Comparison of ENCODE assay signal across 10 cellular contexts in genomic region chr10:32376027-32376426, GRCh38. TPM values are rescaled to one million over a fixed set of nuclear protein-coding genes. Genes with fewer than 3 reads are reported as not detected.
DNase-seq lines count a peak whose midpoint lies in the region; ATAC-seq, FAIRE-seq and TF ChIP-seq lines count a peak whose summit lies in the region.
"Had no signal": no experiment of that assay in that cellular context is flagged by ENCODE, and none has a peak within 500 bp of the region (broad histone marks: within the 10 kb centered on the region; RNA-seq: fewer than 3 reads in every experiment).

No MANE protein-coding gene starts in this region.

- H2AFZ ChIP-seq in GM12878 (ENCODE audit: control insufficient read depth, low read depth, low read length) = no peak overlapping the region

- H3K9ac ChIP-seq in GM12878 (ENCODE audit: control insufficient read depth, insufficient read depth, low read length) = peak overlapping the region; percentile 92

- H3K4me3 Mint-ChIP-seq in activated T-cell treated with anti-CD3 and anti-CD28 coated beads, Interleukin-2, amount 50 U/mL, for 24 hours = no peak overlapping the region

- H3K4me1 ChIP-seq in HEK293 (ENCODE audit: control insufficient read depth, insufficient read depth, low read length) (peaks cover 12% of the 10 kb centered on the region; the same call in 1 of the 2 replicates), GM12878 (ENCODE audit: control insufficient read depth, insufficient read depth, low read length) (no peaks in the 10 kb centered on the region), muscle layer of duodenum (ENCODE audit: control insufficient read depth in 1 of 2, insufficient read depth in 2 of 2, low read length in 2 of 2) (peaks cover 0 to 8% of the 10 kb centered on the region in 2 donors)

- POLR2A ChIA-PET in HEK293 (lab: Yijun Ruan, JAX) (no interaction called here), GM12878 (lab: Charles Lee) (interaction anchor here (0.9 to 1.6 kb wide), 3 partner anchors 12 to 31 kb away, joined by 3 to 5 read pairs (median 4); no protein-coding TSS in a partner anchor)

- ATAC-seq in GM12878 = no peak
- no peak for ATAC-seq in GM19351 (IDR thresholded peaks at IDR 0.05; ENCODE audit: unreplicated experiment)

- TF ChIP-seq EP300 in GM12878 (IDR thresholded peaks at IDR 0.05; ENCODE audit: borderline replicate concordance in 1 of 2, control insufficient read depth in 1 of 2, low read depth in 2 of 2, low read length in 2 of 2) = no peak

- RAD21 ChIA-PET in GM12878 (lab: Charles Lee; ENCODE audit: unreplicated experiment) = interaction anchor here (0.7 to 1.6 kb wide), 7 partner anchors 9 to 118 kb away, joined by 3 read pairs; partner anchors contain the start of gene CCDC7

- no peak for TF ChIP-seq RAD21 in GM12878 (IDR thresholded peaks at IDR 0.05; ENCODE audit: insufficient read depth, low read depth, low read length)

- H3K4me2 ChIP-seq in GM12878 (ENCODE audit: control insufficient read depth, insufficient read depth) = peak overlapping the region; percentile 78

- H3K27ac ChIP-seq in HEK293 (ENCODE audit: extremely low read depth, low read depth, low read length) (no peak overlapping the region), GM12878 (ENCODE audit: control insufficient read depth, insufficient read depth) (peak overlapping the region; percentile 75; the same call in 1 of the 2 replicates), muscle layer of duodenum (ENCODE audit: low read length) (no peak overlapping the region)

- in situ Hi-C loops in GM12878 (cut with MboI) = loop anchor here (10.0 kb wide), 2 partner anchors 121 to 321 kb away; partner anchors contain the start of gene KIF5B

- CTCF ChIA-PET in HEK293 (lab: Yijun Ruan, JAX) (interaction anchor here (1.3 to 1.7 kb wide), 2 partner anchors 9 to 634 kb away, joined by 4 to 7 read pairs; no protein-coding TSS in a partner anchor), GM12878 (lab: Yijun Ruan, JAX) (interaction anchor here (0.7 to 4.0 kb wide), 12 partner anchors 10 to 319 kb away, joined by 3 to 19 read pairs (median 4); no protein-coding TSS in a partner anchor)

- no peak overlapping the region for H3K27ac Mint-ChIP-seq in activated T-cell treated with anti-CD3 and anti-CD28 coated beads, Interleukin-2, amount 50 U/mL, for 24 hours

- TF ChIP-seq POLR2A in GM12878 (IDR thresholded peaks at IDR 0.05; ENCODE audit: low read depth, low read length) = no peak

- FAIRE-seq in GM12878 (lab: Jason Lieb, UNC) = no peak

- TF ChIP-seq CTCF in AG09309 (IDR thresholded peaks at IDR 0.05; ENCODE audit: control insufficient read depth, insufficient read depth, low read depth, low read length, missing control alignments) (no peak), HEK293 (tag by site-specific recombination; IDR thresholded peaks at IDR 0.05) (no peak), GM12878 (IDR thresholded peaks at IDR 0.05 in 2 of 3, conservative IDR thresholded peaks at IDR 0.05 in 1 of 3; ENCODE audit: control insufficient read depth in 2 of 3, extremely low read depth in 1 of 3, insufficient read depth in 1 of 3, low read depth in 3 of 3, low read length in 3 of 3) (no peak)

- BruUV-seq in GM12878 (replicated peaks; lab: Mats Ljungman, UMichigan) = no TSS peak

- peak overlapping the region; percentile 54; the same call in 1 of the 2 replicates for H3K4me3 ChIP-seq in AG09309 (ENCODE audit: control insufficient read depth, low read depth, low read length)
- peak overlapping the region; percentile 52 for H3K4me3 ChIP-seq in HEK293 (ENCODE audit: low read depth, low read length)
- peak overlapping the region; percentile 77 for H3K4me3 ChIP-seq in GM12878
- peak overlapping the region; percentile 92 to 94 for H3K4me3 ChIP-seq in muscle layer of duodenum (ENCODE audit: low read depth in 1 of 2, low read length in 2 of 2)

- no peaks in the 10 kb centered on the region for H3K36me3 ChIP-seq in HEK293 (ENCODE audit: control insufficient read depth in 2 of 2, insufficient read depth in 1 of 2, low read length in 2 of 2)
- H3K36me3 ChIP-seq in GM12878 (ENCODE audit: control insufficient read depth in 2 of 2, insufficient read depth in 2 of 2, low read length in 1 of 2) = no peaks in the 10 kb centered on the region
- H3K36me3 ChIP-seq in muscle layer of duodenum (ENCODE audit: control insufficient read depth in 1 of 2, insufficient read depth in 2 of 2, low read length in 2 of 2) = no peaks in the 10 kb centered on the region

- H3K27me3 ChIP-seq in GM12878 (replicated peaks in 1 of 2; ENCODE audit: control insufficient read depth in 2 of 2, insufficient read depth in 2 of 2, low read length in 1 of 2) (no peaks in the 10 kb centered on the region), muscle layer of duodenum (ENCODE audit: low read depth, low read length) (no peaks in the 10 kb centered on the region)

- intact Hi-C loops in GM12878 (cut with micrococcal nuclease; ENCODE audit: unreplicated experiment) = loop anchor here (5.0 to 10.0 kb wide), 2 partner anchors 319 to 451 kb away; partner anchors contain the start of genes ARHGAP12 and KIF5B

- H3K27me3 Mint-ChIP-seq in activated T-cell treated with anti-CD3 and anti-CD28 coated beads, Interleukin-2, amount 50 U/mL, for 24 hours = no peaks in the 10 kb centered on the region

- 96% methylated on average over 1 of the region's 1 CpG for WGBS in GM12878 (ENCODE audit: insufficient coverage, insufficient replicate concordance, low lambda C conversion rate, missing lambda C conversion rate)

- no peaks in the 10 kb centered on the region for H3K9me3 Mint-ChIP-seq in activated T-cell treated with anti-CD3 and anti-CD28 coated beads, Interleukin-2, amount 50 U/mL, for 24 hours

- SMC1A ChIA-PET in GM12878 (lab: Charles Lee; ENCODE audit: uncharacterized antibody, unreplicated experiment) = interaction anchor here (0.9 to 1.9 kb wide), 8 partner anchors 9 to 513 kb away, joined by 3 to 7 read pairs (median 4); no protein-coding TSS in a partner anchor

- peaks cover 44% of the 10 kb centered on the region for H3K4me1 Mint-ChIP-seq in activated T-cell treated with anti-CD3 and anti-CD28 coated beads, Interleukin-2, amount 50 U/mL, for 24 hours (ENCODE audit: low read depth)

- H3K9me3 ChIP-seq in HEK293 (ENCODE audit: control insufficient read depth, insufficient read depth, low read depth, low read length) (no peaks in the 10 kb centered on the region), GM12878 (replicated peaks; ENCODE audit: control insufficient read depth, insufficient read depth, low read length) (peaks cover 1% of the 10 kb centered on the region; the same call in 1 of the 3 replicates), muscle layer of duodenum (ENCODE audit: control insufficient read depth in 1 of 2, low read length in 2 of 2) (no peaks in the 10 kb centered on the region)

- peaks cover 52% of the 10 kb centered on the region for H3K79me2 ChIP-seq in GM12878 (ENCODE audit: control insufficient read depth, insufficient read depth, low read length)

- DNase-seq in AG09309 (ENCODE audit: low read depth) = no peak
- DNase-seq in GM12878 (ENCODE audit: low read depth, low spot score) = no peak
- DNase-seq in activated T-cell treated with anti-CD3 and anti-CD28 coated beads, Interleukin-2, amount 50 U/mL, for 24 hours = no peak
- no peak for DNase-seq in NCI-H748 (lab: John Stamatoyannopoulos, UW; ENCODE audit: unreplicated experiment)
- DNase-seq in GM03348 (ENCODE audit: low spot score) = no peak
- DNase-seq: NCI-H2029, T-helper 9 cell had no signal

- H3K36me3 Mint-ChIP-seq in activated T-cell treated with anti-CD3 and anti-CD28 coated beads, Interleukin-2, amount 50 U/mL, for 24 hours (ENCODE audit: low read depth) = peaks cover 11% of the 10 kb centered on the region

- H4K20me1 ChIP-seq in GM12878 (ENCODE audit: control insufficient read depth, insufficient read depth) = no peaks in the 10 kb centered on the region

TF ChIP-seq in GM12878, 131 proteins besides CTCF, POLR2A, EP300 and RAD21:
- TF ChIP-seq SMARCA5 (IDR thresholded peaks at IDR 0.05) = no peak
- TF ChIP-seq ATF7 (IDR thresholded peaks at IDR 0.05; ENCODE audit: low read depth) = 0 out of 2 replicates have a peak, but pooled peaks have one; percentile 32
- no peak for TF ChIP-seq NKRF (conservative IDR thresholded peaks at IDR 0.05)
- no peak for TF ChIP-seq PAX8 (IDR thresholded peaks at IDR 0.05)

RNA-seq across cellular contexts. Expression of gene EPC1, which starts 29.1 kb away (rescaled TPM):
- total RNA-seq in GM12878 (2013; cell fraction: nucleolus; rRNA removed) = 161 and 173 TPM in 2 replicates
- total RNA-seq in GM12878 (2014; rRNA removed) (19.0 and 23.7 TPM in 2 replicates), GM12878 (2014; rRNA removed; fragmentation: Illumina TruSeq; extraction: Trizol) (19.2 and 19.7 TPM in 2 replicates), GM12878 (2021) (20.4 and 22.1 TPM in 2 replicates)
- polyA plus RNA-seq in GM12878 (2011; ENCODE audit: low read depth) = 20.9 TPM
- polyA plus RNA-seq in GM12878 (2011; rRNA removed) (59.2 and 68.1 TPM in 2 replicates), GM12878 (2014; fragmentation: Illumina TruSeq; extraction: Trizol) (27.8 and 36.2 TPM in 2 replicates), GM12878 (2014; fragmentation: Nextera tagmentation; extraction: Ambion mirVana) (1 to 10 TPM; 6.8 to 7.6 TPM), GM12878 (2014; rRNA removed) (20.7 and 21.5 TPM in 2 replicates), GM12878 (2016; fragmentation: Nextera tagmentation; extraction: Ambion mirVana) (10 to 100 TPM; 15.0 to 15.6 TPM)
- 34.2 and 34.6 TPM in 2 replicates for polyA plus RNA-seq in GM12878 (2011; cell fraction: cytosol; rRNA removed)
- 53.3 and 68.6 TPM in 2 replicates for polyA plus RNA-seq in GM12878 (2011; cell fraction: nucleus; rRNA removed)
- polyA plus RNA-seq in GM12878 (2012) = 18.8 and 25.4 TPM in 2 replicates
- 90.9 and 130 TPM in 2 replicates for polyA minus RNA-seq in GM12878 (2011; rRNA and poly(A)+ RNA removed)
- polyA minus RNA-seq in GM12878 (2011; cell fraction: cytosol; rRNA and poly(A)+ RNA removed) = 15.6 and 24.0 TPM in 2 replicates
- polyA minus RNA-seq in GM12878 (2011; cell fraction: nucleus; rRNA and poly(A)+ RNA removed) = 66.1 and 97.8 TPM in 2 replicates
